8 cellular contexts compared by ENCODE assay signal in genomic region chr11:10298342-10298741, GRCh38. TPM values are rescaled to one million over a fixed set of nuclear protein-coding genes. Genes with fewer than 3 reads are reported as not detected.
DNase-seq lines count a peak whose midpoint lies in the region; ATAC-seq and TF ChIP-seq lines count a peak whose summit lies in the region.

No MANE protein-coding gene starts in this region.

- TF ChIP-seq CTCF in endothelial cell (IDR thresholded peaks at IDR 0.05; ENCODE audit: unreplicated experiment): no peak

- DNase-seq in DMS53 treated with DMSO at 0.1 percent for 48 hours (lab: John Stamatoyannopoulos, UW; ENCODE audit: unreplicated experiment) (peak; percentile 87), SIG-M5 (lab: John Stamatoyannopoulos, UW) (peak; percentile 59), endothelial cell (ENCODE audit: low spot score) (no peak), GM19238 (ENCODE audit: insufficient read length, low spot score) (no peak), LoVo (ENCODE audit: low spot score) (no peak), NCI-H1092 (lab: John Stamatoyannopoulos, UW) (no peak)

- no peaks in the 10 kb centered on the region for H3K9me3 Mint-ChIP-seq in endothelial cell (ENCODE audit: unreplicated experiment)

- peaks cover 9% of the 10 kb centered on the region for H3K27me3 Mint-ChIP-seq in endothelial cell (ENCODE audit: unreplicated experiment)

- peak overlapping the region; percentile 38 for H3K4me3 Mint-ChIP-seq in endothelial cell (ENCODE audit: unreplicated experiment)

- peak overlapping the region; percentile 41 for H3K27ac Mint-ChIP-seq in endothelial cell (ENCODE audit: unreplicated experiment)

- peaks cover 9% of the 10 kb centered on the region for H3K36me3 Mint-ChIP-seq in endothelial cell (ENCODE audit: low read depth, unreplicated experiment)

- peaks cover 37% of the 10 kb centered on the region for H3K4me1 Mint-ChIP-seq in endothelial cell (ENCODE audit: unreplicated experiment)

- ATAC-seq in GM19328 (IDR thresholded peaks at IDR 0.05; ENCODE audit: unreplicated experiment): peak; percentile 92
- peak; percentile 92 for ATAC-seq in HG03139 (IDR thresholded peaks at IDR 0.05; ENCODE audit: unreplicated experiment)

RNA-seq across cellular contexts. Expression of gene SBF2, which starts 4.3 kb away (rescaled TPM):
- 40.8 TPM for total RNA-seq in endothelial cell (ENCODE audit: unreplicated experiment)

RNA-seq across cellular contexts. Expression of gene ADM, which starts 6.5 kb away (rescaled TPM):
- 78.3 TPM for total RNA-seq in endothelial cell (ENCODE audit: unreplicated experiment)

Comparison
In these comparisons a context has a peak if more than half of its experiments do, and no peak if none do; other contexts are left out.
1. DNase-seq: peak in DMS53 treated with DMSO at 0.1 percent for 48 hours (single experiment) and SIG-M5 (single experiment); none in endothelial cell (single experiment), GM19238 (single experiment), LoVo (single experiment) and NCI-H1092 (single experiment).